8 cellular contexts compared by ENCODE assay signal in genomic region chr6:52994031-52994788, GRCh38. TPM values are rescaled to one million over a fixed set of nuclear protein-coding genes. Genes with fewer than 3 reads are reported as not detected.
DNase-seq lines count a peak whose midpoint lies in the region; ATAC-seq and TF ChIP-seq lines count a peak whose summit lies in the region.

No MANE protein-coding gene starts in this region.

- H3K9me3 ChIP-seq in KOPT-K1 (ENCODE audit: insufficient read depth, low read length, poor library complexity, severe bottlenecking) = no peaks in the 10 kb centered on the region

- H3K36me3 Mint-ChIP-seq in T-helper 1 cell treated with Interleukin-12 subunit alpha and Interleukin-12 subunit beta and Interleukin-4 antibody, amounts not matched to agents 30 μg/mL and 1 μg/mL, for 36 hours (ENCODE audit: low read depth) = peaks cover 14% of the 10 kb centered on the region
- peaks cover 21% of the 10 kb centered on the region for H3K36me3 Mint-ChIP-seq in activated CD8-positive, alpha-beta T cell treated with anti-CD3 and anti-CD28 coated beads for 36 hours (ENCODE audit: low read depth)

- POLR2A ChIA-PET in activated CD8-positive, alpha-beta T cell treated with anti-CD3 and anti-CD28 coated beads for 36 hours (lab: Charles Lee) = interaction anchor here (0.6 to 3.5 kb wide), 7 partner anchors 10 to 440 kb away, joined by 3 to 16 read pairs (median 5); partner anchors contain the start of gene FBXO9

- no peak for TF ChIP-seq CTCF in activated CD8-positive, alpha-beta T cell treated with anti-CD3 and anti-CD28 coated beads for 36 hours (IDR thresholded peaks at IDR 0.05)

- peak overlapping the region; percentile 95 for H3K4me3 Mint-ChIP-seq in T-helper 1 cell treated with Interleukin-12 subunit alpha and Interleukin-12 subunit beta and Interleukin-4 antibody, amounts not matched to agents 30 μg/mL and 1 μg/mL, for 36 hours
- peak overlapping the region; percentile 94 for H3K4me3 Mint-ChIP-seq in activated CD8-positive, alpha-beta T cell treated with anti-CD3 and anti-CD28 coated beads for 36 hours

- intact Hi-C loops in activated CD8-positive, alpha-beta T cell treated with anti-CD3 and anti-CD28 coated beads for 36 hours (cut with micrococcal nuclease) = no loop called here

- H3K36me3 ChIP-seq in KOPT-K1 (ENCODE audit: insufficient read depth, low read length) = no peaks in the 10 kb centered on the region

- H3K4me1 Mint-ChIP-seq in T-helper 1 cell treated with Interleukin-12 subunit alpha and Interleukin-12 subunit beta and Interleukin-4 antibody, amounts not matched to agents 30 μg/mL and 1 μg/mL, for 36 hours (ENCODE audit: low read depth) = peaks cover 34% of the 10 kb centered on the region
- peaks cover 33% of the 10 kb centered on the region for H3K4me1 Mint-ChIP-seq in activated CD8-positive, alpha-beta T cell treated with anti-CD3 and anti-CD28 coated beads for 36 hours (ENCODE audit: low read depth)

- ATAC-seq in activated CD8-positive, alpha-beta T cell treated with anti-CD3 and anti-CD28 coated beads for 36 hours = no peak

- peaks cover 8% of the 10 kb centered on the region for H3K27me3 Mint-ChIP-seq in T-helper 1 cell treated with Interleukin-12 subunit alpha and Interleukin-12 subunit beta and Interleukin-4 antibody, amounts not matched to agents 30 μg/mL and 1 μg/mL, for 36 hours (ENCODE audit: low read depth)
- H3K27me3 Mint-ChIP-seq in activated CD8-positive, alpha-beta T cell treated with anti-CD3 and anti-CD28 coated beads for 36 hours = peaks cover 17% of the 10 kb centered on the region

- peak overlapping the region; percentile 98 for H3K27ac Mint-ChIP-seq in T-helper 1 cell treated with Interleukin-12 subunit alpha and Interleukin-12 subunit beta and Interleukin-4 antibody, amounts not matched to agents 30 μg/mL and 1 μg/mL, for 36 hours
- peak overlapping the region; percentile 95 for H3K27ac Mint-ChIP-seq in activated CD8-positive, alpha-beta T cell treated with anti-CD3 and anti-CD28 coated beads for 36 hours

- H3K27ac ChIP-seq in KOPT-K1 (ENCODE audit: low read depth, low read length, poor library complexity, severe bottlenecking) = peak overlapping the region; percentile 58

- DNase-seq in T-helper 1 cell = no peak
- no peak for DNase-seq in activated CD8-positive, alpha-beta T cell treated with anti-CD3 and anti-CD28 coated beads for 36 hours
- peak; percentile 76 for DNase-seq in globus pallidus (ENCODE audit: low spot score)
- peak in 47 of 56 donors; percentile 4 to 63 (median 36) for DNase-seq in nucleus accumbens (lab: John Stamatoyannopoulos, UW)
- no peak for DNase-seq in activated gamma-delta T cell treated with Interleukin-2 at 50 U/mL for 16 hours
- DNase-seq in amniotic stem cell (lab: John Stamatoyannopoulos, UW) = no peak

- no peaks in the 10 kb centered on the region for H3K9me3 Mint-ChIP-seq in T-helper 1 cell treated with Interleukin-12 subunit alpha and Interleukin-12 subunit beta and Interleukin-4 antibody, amounts not matched to agents 30 μg/mL and 1 μg/mL, for 36 hours
- no peaks in the 10 kb centered on the region for H3K9me3 Mint-ChIP-seq in activated CD8-positive, alpha-beta T cell treated with anti-CD3 and anti-CD28 coated beads for 36 hours

- CTCF ChIA-PET in activated CD8-positive, alpha-beta T cell treated with anti-CD3 and anti-CD28 coated beads for 36 hours (lab: Charles Lee) = interaction anchor here (0.7 to 4.8 kb wide), 7 partner anchors 8 to 112 kb away, joined by 3 to 25 read pairs (median 7); partner anchors contain the start of gene FBXO9

RNA-seq across cellular contexts. Expression of gene GSTA4, which starts 0.9 kb away (rescaled TPM):
- total RNA-seq in activated CD8-positive, alpha-beta T cell treated with anti-CD3 and anti-CD28 coated beads for 36 hours = 10 to 100 TPM; 13.1 to 14.1 TPM

Comparison
In these comparisons a context has a peak if more than half of its experiments do, and no peak if none do; other contexts are left out.
1. DNase-seq: peak in globus pallidus (single experiment) and nucleus accumbens (47 of 56); none in T-helper 1 cell (0 of 5), activated CD8-positive, alpha-beta T cell treated with anti-CD3 and anti-CD28 coated beads for 36 hours (single experiment), activated gamma-delta T cell treated with Interleukin-2 at 50 U/mL for 16 hours (single experiment) and amniotic stem cell (single experiment).